9 cellular contexts compared by ENCODE assay signal in genomic region chrX:20382518-20383291, GRCh38.
DNase-seq lines count a peak whose midpoint lies in the region; ATAC-seq, FAIRE-seq and TF ChIP-seq lines count a peak whose summit lies in the region.
"Had no signal": no experiment of that assay in that cellular context is flagged by ENCODE, and none has a peak within 500 bp of the region (broad histone marks: within the 10 kb centered on the region; RNA-seq: fewer than 3 reads in every experiment).

No MANE protein-coding gene starts in this region.

- H3K4me1 ChIP-seq in small intestine (ENCODE audit: control insufficient read depth in 2 of 2, insufficient read depth in 1 of 2, low read depth in 1 of 2, low read length in 1 of 2) (peaks cover 0 to 2% of the 10 kb centered on the region in 2 donors), esophagus muscularis mucosa (no peaks in the 10 kb centered on the region)

- no peak for TF ChIP-seq CTCF in esophagus muscularis mucosa (IDR thresholded peaks at IDR 0.05)

- no peak for TF ChIP-seq POLR2A in esophagus muscularis mucosa (IDR thresholded peaks at IDR 0.05; ENCODE audit: low read depth)

- DNase-seq in activated CD4-positive, alpha-beta T cell treated with anti-CD3 and anti-CD28 coated beads for 4 hours = peak; percentile 4 to 8
- no peak for DNase-seq in activated CD4-positive, alpha-beta T cell treated with anti-CD3 and anti-CD28 coated beads, Interleukin-2, amount 50 U/mL, for 1 hour
- no peak for DNase-seq in activated T-cell treated with anti-CD3 and anti-CD28 coated beads, Interleukin-2, amount 50 U/mL, for 4 hours
- peak; percentile 86 for DNase-seq in small intestine
- DNase-seq in epidermal melanocyte (ENCODE audit: insufficient read length, low spot score) = no peak
- no peak for DNase-seq in medulla oblongata (ENCODE audit: extremely low spot score)
- DNase-seq in esophagus muscularis mucosa (ENCODE audit: extremely low spot score) = no peak

- WGBS in small intestine, 3 donors = 14 to 39% (median 21%) methylated on average over 3 of the region's 3 CpGs
- WGBS in esophagus muscularis mucosa = 56% methylated on average over 3 of the region's 3 CpGs

- peaks cover 19% of the 10 kb centered on the region for H3K4me1 Mint-ChIP-seq in activated T-cell treated with anti-CD3 and anti-CD28 coated beads, Interleukin-2, amount 50 U/mL, for 4 hours (ENCODE audit: low read depth)

- H3K9me3 ChIP-seq in small intestine (ENCODE audit: control insufficient read depth, low read depth) (no peaks in the 10 kb centered on the region), esophagus muscularis mucosa (no peaks in the 10 kb centered on the region)

- no peak for FAIRE-seq in small intestine (lab: Jason Lieb, UNC)

- H3K9me3 Mint-ChIP-seq in activated T-cell treated with anti-CD3 and anti-CD28 coated beads, Interleukin-2, amount 50 U/mL, for 4 hours = no peaks in the 10 kb centered on the region

- intact Hi-C loops in esophagus muscularis mucosa (cut with DNase I) = no loop called here

- H3K36me3 ChIP-seq in small intestine (ENCODE audit: control insufficient read depth in 2 of 2, insufficient read depth in 2 of 2, low read length in 2 of 2) (no peaks in the 10 kb centered on the region), esophagus muscularis mucosa (no peaks in the 10 kb centered on the region)

- H3K4me3 ChIP-seq in small intestine (ENCODE audit: low read depth in 1 of 2, low read length in 2 of 2) = no peak overlapping the region
- H3K4me3 ChIP-seq in esophagus muscularis mucosa = no peak overlapping the region

- H3K4me3 Mint-ChIP-seq in activated T-cell treated with anti-CD3 and anti-CD28 coated beads, Interleukin-2, amount 50 U/mL, for 4 hours = peak overlapping the region; percentile 28
- H3K4me3 Mint-ChIP-seq: IgD-negative memory B cell had no signal

- peak overlapping the region in 1 of 2 donors; percentile 31 for H3K27ac ChIP-seq in small intestine (ENCODE audit: low read depth in 1 of 2, low read length in 1 of 2)
- no peak overlapping the region for H3K27ac ChIP-seq in esophagus muscularis mucosa (replicated peaks in 1 of 4)

- peak; percentile 41 for ATAC-seq in HG03103 (IDR thresholded peaks at IDR 0.05; ENCODE audit: low read depth, unreplicated experiment)
- peak; percentile 52 to 56 for ATAC-seq in activated T-cell treated with anti-CD3 and anti-CD28 coated beads, Interleukin-2, amount 50 U/mL, for 4 hours

- no peak for TF ChIP-seq EP300 in esophagus muscularis mucosa (IDR thresholded peaks at IDR 0.05)

- H3K27me3 ChIP-seq in small intestine (ENCODE audit: control insufficient read depth in 2 of 2, insufficient read depth in 2 of 2, low read length in 2 of 2) (no peaks in the 10 kb centered on the region), esophagus muscularis mucosa (no peaks in the 10 kb centered on the region)

- H3K27me3 Mint-ChIP-seq in activated T-cell treated with anti-CD3 and anti-CD28 coated beads, Interleukin-2, amount 50 U/mL, for 4 hours (ENCODE audit: low read depth) = no peaks in the 10 kb centered on the region

- no peaks in the 10 kb centered on the region for H3K36me3 Mint-ChIP-seq in activated T-cell treated with anti-CD3 and anti-CD28 coated beads, Interleukin-2, amount 50 U/mL, for 4 hours (ENCODE audit: insufficient read depth)
- H3K36me3 Mint-ChIP-seq: IgD-negative memory B cell had no signal

Comparison
In these comparisons a context has a peak if more than half of its experiments do, and no peak if none do; other contexts are left out.
1. DNase-seq: peak in activated CD4-positive, alpha-beta T cell treated with anti-CD3 and anti-CD28 coated beads for 4 hours (2 of 2) and small intestine (single experiment); none in activated CD4-positive, alpha-beta T cell treated with anti-CD3 and anti-CD28 coated beads, Interleukin-2, amount 50 U/mL, for 1 hour (single experiment), activated T-cell treated with anti-CD3 and anti-CD28 coated beads, Interleukin-2, amount 50 U/mL, for 4 hours (single experiment), epidermal melanocyte (single experiment), medulla oblongata (single experiment) and esophagus muscularis mucosa (single experiment).